ENCODE assay signal across 8 cellular contexts in the genomic region with DNA sequence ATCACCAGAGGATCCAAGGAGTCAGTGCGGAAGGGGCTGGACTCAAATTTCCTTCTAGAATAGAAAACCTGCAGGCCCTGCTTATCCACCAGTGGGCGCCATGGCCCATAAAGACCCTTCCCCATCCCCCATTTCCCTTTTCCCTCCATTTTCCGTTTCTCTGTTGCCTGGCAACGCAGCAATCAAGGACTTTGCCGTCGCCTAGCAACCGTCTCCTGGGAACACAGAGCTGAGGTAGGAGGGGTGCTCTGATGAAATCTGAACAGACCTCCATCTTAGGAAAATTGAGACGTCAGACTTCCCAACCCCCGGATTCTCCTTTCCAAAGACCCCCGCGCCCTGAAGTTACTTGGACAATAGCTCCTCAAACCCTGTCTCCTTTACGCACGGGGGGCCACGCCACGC. TPM values are rescaled to one million over a fixed set of nuclear protein-coding genes. Genes with fewer than 3 reads are reported as not detected.
DNase-seq lines count a peak whose midpoint lies in the region; ATAC-seq, FAIRE-seq and TF ChIP-seq lines count a peak whose summit lies in the region.

No MANE protein-coding gene starts in this region.

- H3K36me3 Mint-ChIP-seq in Caco-2 (ENCODE audit: insufficient read depth, unreplicated experiment) (peaks cover 20% of the 10 kb centered on the region), natural killer cell (no peaks in the 10 kb centered on the region)
- H3K36me3 Mint-ChIP-seq in activated CD4-positive, alpha-beta memory T cell treated with anti-CD3 and anti-CD28 coated beads, Interleukin-2, amount 10 ng/mL, durations not matched to agents 7 days and 5 days (ENCODE audit: low read depth), result no peaks in the 10 kb centered on the region

- no TSS peak for BruUV-seq in Caco-2 (replicated peaks; lab: Mats Ljungman, UMichigan)

- H3K4me1 ChIP-seq in Caco-2, result peaks cover 4% of the 10 kb centered on the region; the same call in 1 of the 2 replicates

- H3K27me3 ChIP-seq in Caco-2 (replicated peaks; ENCODE audit: control insufficient read depth, insufficient read depth, low read length), result no peaks in the 10 kb centered on the region

- intact Hi-C loops in Caco-2 (cut with micrococcal nuclease; ENCODE audit: unreplicated experiment) (no loop called here), natural killer cell (cut with micrococcal nuclease) (loop anchor here (1.0 to 10.0 kb wide), 3 partner anchors 9 to 471 kb away; partner anchors contain the start of genes DVL2, TP53 and WRAP53)

- H3K4me3 ChIP-seq in Caco-2 (ENCODE audit: low read depth, low read length), result peak overlapping the region; percentile 22

- no peaks in the 10 kb centered on the region for H3K9me3 Mint-ChIP-seq in Caco-2 (ENCODE audit: unreplicated experiment)
- H3K9me3 Mint-ChIP-seq in activated CD4-positive, alpha-beta memory T cell treated with anti-CD3 and anti-CD28 coated beads, Interleukin-2, amount 10 ng/mL, durations not matched to agents 7 days and 5 days, result no peaks in the 10 kb centered on the region
- H3K9me3 Mint-ChIP-seq in natural killer cell, result no peaks in the 10 kb centered on the region

- H3K4me1 Mint-ChIP-seq in Caco-2 (ENCODE audit: low read depth, unreplicated experiment), result no peaks in the 10 kb centered on the region
- H3K4me1 Mint-ChIP-seq in activated CD4-positive, alpha-beta memory T cell treated with anti-CD3 and anti-CD28 coated beads, Interleukin-2, amount 10 ng/mL, durations not matched to agents 7 days and 5 days, result peaks cover 42% of the 10 kb centered on the region
- peaks cover 16 to 42% of the 10 kb centered on the region in 2 donors for H3K4me1 Mint-ChIP-seq in natural killer cell

- H3K4me3 Mint-ChIP-seq in Caco-2 (ENCODE audit: unreplicated experiment), result peak overlapping the region; percentile 80
- peak overlapping the region; percentile 82 for H3K4me3 Mint-ChIP-seq in activated CD4-positive, alpha-beta memory T cell treated with anti-CD3 and anti-CD28 coated beads, Interleukin-2, amount 10 ng/mL, durations not matched to agents 7 days and 5 days
- H3K4me3 Mint-ChIP-seq in natural killer cell, result peak overlapping the region; percentile 89

- no peak for TF ChIP-seq POLR2A in GM12891 (IDR thresholded peaks at IDR 0.05; ENCODE audit: low read depth, low read length)

- POLR2A ChIA-PET in Caco-2 (lab: Charles Lee), result interaction anchor here (0.6 to 0.8 kb wide), 2 partner anchors 48 to 1745 kb away, joined by 4 to 7 read pairs; no protein-coding TSS in a partner anchor
- POLR2A ChIA-PET in activated CD4-positive, alpha-beta memory T cell treated with anti-CD3 and anti-CD28 coated beads, Interleukin-2, amount 10 ng/mL, durations not matched to agents 7 days and 5 days (lab: Charles Lee), result interaction anchor here (1.1 to 1.5 kb wide), 7 partner anchors 11 to 178 kb away, joined by 3 to 6 read pairs (median 5); partner anchors contain the start of gene SLC16A13

- CTCF ChIA-PET in Caco-2 (lab: Charles Lee), result interaction anchor here (0.8 to 2.9 kb wide), 5 partner anchors 23 to 178 kb away, joined by 3 to 13 read pairs (median 4); partner anchors contain the start of gene SLC16A13
- CTCF ChIA-PET in activated CD4-positive, alpha-beta memory T cell treated with anti-CD3 and anti-CD28 coated beads, Interleukin-2, amount 10 ng/mL, durations not matched to agents 7 days and 5 days (lab: Charles Lee), result interaction anchor here (1.0 to 2.1 kb wide), 4 partner anchors 24 to 178 kb away, joined by 3 to 13 read pairs (median 3); partner anchors contain the start of genes NEURL4 and SLC16A13

- no peaks in the 10 kb centered on the region for H3K9me3 ChIP-seq in Caco-2

- DNase-seq in Caco-2 (peak; percentile 76 to 83), NCI-H345 (lab: John Stamatoyannopoulos, UW) (peak; percentile 87), fibroblast of peridontal ligament (ENCODE audit: extremely low read depth) (peak; percentile 72), natural killer cell (no peak), GM12891 (ENCODE audit: insufficient read length, low spot score) (no peak)
- no peak for DNase-seq in activated CD4-positive, alpha-beta memory T cell treated with anti-CD3 and anti-CD28 coated beads, Interleukin-2, amount 10 ng/mL, durations not matched to agents 7 days and 5 days

- no peaks in the 10 kb centered on the region for H3K36me3 ChIP-seq in Caco-2 (ENCODE audit: control insufficient read depth, insufficient read depth, low read length)

- no peaks in the 10 kb centered on the region for H3K27me3 Mint-ChIP-seq in Caco-2 (ENCODE audit: insufficient read depth, unreplicated experiment)
- peaks cover 21% of the 10 kb centered on the region for H3K27me3 Mint-ChIP-seq in activated CD4-positive, alpha-beta memory T cell treated with anti-CD3 and anti-CD28 coated beads, Interleukin-2, amount 10 ng/mL, durations not matched to agents 7 days and 5 days
- H3K27me3 Mint-ChIP-seq in natural killer cell (ENCODE audit: low read depth in 2 of 2), result peaks cover 7 to 16% of the 10 kb centered on the region in 2 donors

- H3K27ac Mint-ChIP-seq in Caco-2 (ENCODE audit: unreplicated experiment) (peak overlapping the region; percentile 98), natural killer cell (peak overlapping the region; percentile 87 to 99)
- H3K27ac Mint-ChIP-seq in activated CD4-positive, alpha-beta memory T cell treated with anti-CD3 and anti-CD28 coated beads, Interleukin-2, amount 10 ng/mL, durations not matched to agents 7 days and 5 days, result peak overlapping the region; percentile 81

- TF ChIP-seq CTCF in Caco-2 (IDR thresholded peaks at IDR 0.05; ENCODE audit: insufficient read depth in 1 of 2, low read depth in 1 of 2, low read length in 1 of 2, severe bottlenecking in 1 of 2, unreplicated experiment in 1 of 2) (peak in 1 of 2 experiments; percentile 42), natural killer cell (IDR thresholded peaks at IDR 0.05) (no peak)

- no peak for FAIRE-seq in GM12891 (lab: Jason Lieb, UNC)

- ATAC-seq in HG02642 (IDR thresholded peaks at IDR 0.05; ENCODE audit: poor library complexity, unreplicated experiment) (peak; percentile 6), natural killer cell (peak in 2 of 3 donors; percentile 0 to 1), GM19467 (IDR thresholded peaks at IDR 0.05; ENCODE audit: unreplicated experiment) (no peak)

TF ChIP-seq in GM12891, 5 proteins besides CTCF, POLR2A, EP300 and RAD21:
- no peak for TF ChIP-seq SPI1 (IDR thresholded peaks at IDR 0.05; ENCODE audit: low read depth, low read length)
- no peak for TF ChIP-seq TAF1 (IDR thresholded peaks at IDR 0.05; ENCODE audit: low read depth, low read length)
- TF ChIP-seq POLR2AphosphoS5 (IDR thresholded peaks at IDR 0.05; ENCODE audit: low read depth, low read length), result no peak
- TF ChIP-seq PAX5 (IDR thresholded peaks at IDR 0.05; ENCODE audit: insufficient read depth, low read length, severe bottlenecking), result no peak
- TF ChIP-seq POU2F2 (IDR thresholded peaks at IDR 0.05; ENCODE audit: low read depth, low read length), result no peak

RNA-seq across cellular contexts. Expression of gene DLG4, which starts 5.7 kb away (rescaled TPM):
- total RNA-seq in Caco-2 (2022) (0.98 and 1.8 TPM in 2 replicates), natural killer cell (10 to 100 TPM in 1 of 3 donors, 1 to 10 TPM in 2; 6.7 to 11.2 (median 8.6) TPM)
- total RNA-seq in activated CD4-positive, alpha-beta memory T cell treated with anti-CD3 and anti-CD28 coated beads, Interleukin-2, amount 10 ng/mL, durations not matched to agents 7 days and 5 days, result 1 to 10 TPM; 5.2 to 5.3 TPM
- 8.3 TPM for polyA plus RNA-seq in GM12891 (2012; ENCODE audit: low read depth, missing spikeins)

RNA-seq across cellular contexts. Expression of gene ACADVL, which starts 5.8 kb away (rescaled TPM):
- total RNA-seq in Caco-2 (2022) (133 and 164 TPM in 2 replicates), natural killer cell (100 to 1,000 TPM; 439 to 637 (median 607) TPM)
- 100 to 1,000 TPM; 364 to 370 TPM for total RNA-seq in activated CD4-positive, alpha-beta memory T cell treated with anti-CD3 and anti-CD28 coated beads, Interleukin-2, amount 10 ng/mL, durations not matched to agents 7 days and 5 days
- 318 TPM for polyA plus RNA-seq in GM12891 (2012; ENCODE audit: low read depth, missing spikeins)

RNA-seq across cellular contexts. Expression of gene DVL2, which starts 20.4 kb away (rescaled TPM):
- total RNA-seq in Caco-2 (2022) (38.3 and 41.3 TPM in 2 replicates), natural killer cell (10 to 100 TPM; 46.5 to 66.6 (median 61.5) TPM)
- total RNA-seq in activated CD4-positive, alpha-beta memory T cell treated with anti-CD3 and anti-CD28 coated beads, Interleukin-2, amount 10 ng/mL, durations not matched to agents 7 days and 5 days, result 10 to 100 TPM; 47.2 to 49.1 TPM
- polyA plus RNA-seq in GM12891 (2012; ENCODE audit: low read depth, missing spikeins), result 24.0 TPM

RNA-seq across cellular contexts. Expression of gene PHF23, which starts 25.4 kb away (rescaled TPM):
- 20.5 and 20.6 TPM in 2 replicates for total RNA-seq in Caco-2 (2022)
- total RNA-seq in activated CD4-positive, alpha-beta memory T cell treated with anti-CD3 and anti-CD28 coated beads, Interleukin-2, amount 10 ng/mL, durations not matched to agents 7 days and 5 days, result 10 to 100 TPM; 45.9 to 53.1 TPM
- 10 to 100 TPM; 19.3 to 32.3 (median 20.8) TPM for total RNA-seq in natural killer cell
- 23.0 TPM for polyA plus RNA-seq in GM12891 (2012; ENCODE audit: low read depth, missing spikeins)

RNA-seq across cellular contexts. Expression of gene GABARAP, which starts 28.4 kb away (rescaled TPM):
- total RNA-seq in Caco-2 (2022), result 129 and 140 TPM in 2 replicates
- total RNA-seq in activated CD4-positive, alpha-beta memory T cell treated with anti-CD3 and anti-CD28 coated beads, Interleukin-2, amount 10 ng/mL, durations not matched to agents 7 days and 5 days, result 100 to 1,000 TPM; 303 to 313 TPM
- total RNA-seq in natural killer cell, result 100 to 1,000 TPM; 256 to 277 (median 276) TPM
- 366 TPM for polyA plus RNA-seq in GM12891 (2012; ENCODE audit: low read depth, missing spikeins)

Comparison
In these comparisons a context has a peak if more than half of its experiments do, and no peak if none do; other contexts are left out.
1. DNase-seq: peak in Caco-2 (2 of 2), NCI-H345 (single experiment) and fibroblast of peridontal ligament (single experiment); none in activated CD4-positive, alpha-beta memory T cell treated with anti-CD3 and anti-CD28 coated beads, Interleukin-2, amount 10 ng/mL, durations not matched to agents 7 days and 5 days (single experiment), natural killer cell (single experiment) and GM12891 (single experiment).
2. Peak in every context shown above with its lines, with median percentiles within 50 percentile points of each other: H3K27ac Mint-ChIP-seq and H3K4me3 Mint-ChIP-seq.